ENCODE assay signal across 7 cellular contexts in genomic region chr19:39506944-39507714, GRCh38. TPM values are rescaled to one million over a fixed set of nuclear protein-coding genes. Genes with fewer than 3 reads are reported as not detected.
DNase-seq lines count a peak whose midpoint lies in the region; ATAC-seq and TF ChIP-seq lines count a peak whose summit lies in the region.

No MANE protein-coding gene starts in this region.

- H3K27ac Mint-ChIP-seq in mesothelial cell of epicardium = no peak overlapping the region

- no peak for TF ChIP-seq CTCF in GM13976 (IDR thresholded peaks at IDR 0.05; ENCODE audit: borderline replicate concordance, control extremely low read depth, extremely low read depth, insufficient read depth, missing control alignments)
- TF ChIP-seq CTCF in WI38 (IDR thresholded peaks at IDR 0.05; ENCODE audit: low read depth, low read length) = no peak
- no peak for TF ChIP-seq CTCF in mesothelial cell of epicardium (IDR thresholded peaks at IDR 0.05; ENCODE audit: unreplicated experiment)

- peak; percentile 92 for DNase-seq in GM13976 (ENCODE audit: low spot score)
- DNase-seq in NCI-H1105 treated with DMSO at 0.1 percent for 48 hours (lab: John Stamatoyannopoulos, UW) = peak; percentile 91
- DNase-seq in dermis microvascular lymphatic vessel endothelial cell (ENCODE audit: low read depth in 2 of 2) = peak; percentile 37 to 82
- peak; percentile 39 to 71 for DNase-seq in mesothelial cell of epicardium (ENCODE audit: low spot score in 2 of 2, unreplicated experiment in 2 of 2)
- DNase-seq in stimulated activated naive CD4-positive, alpha-beta T cell treated with Interleukin-2 at 50 U/mL for 16 hours (lab: John Stamatoyannopoulos, UW) = peak; percentile 60

- no peak for ATAC-seq in HG02970 (IDR thresholded peaks at IDR 0.05; ENCODE audit: low FRiP score, unreplicated experiment)

- peak overlapping the region; percentile 65 for H3K4me3 Mint-ChIP-seq in mesothelial cell of epicardium

- peak overlapping the region; percentile 33 for H3K4me3 ChIP-seq in WI38 (ENCODE audit: low read depth, low read length)

- H3K36me3 Mint-ChIP-seq in mesothelial cell of epicardium = no peaks in the 10 kb centered on the region

- in situ Hi-C loops in GM13976 (cut with MboI; ENCODE audit: low sequenced_read_pairs, unreplicated experiment) = no loop called here

- peaks cover 81% of the 10 kb centered on the region for H3K27me3 Mint-ChIP-seq in mesothelial cell of epicardium (ENCODE audit: low read depth)

- no peaks in the 10 kb centered on the region for H3K9me3 Mint-ChIP-seq in mesothelial cell of epicardium

- peaks cover 6% of the 10 kb centered on the region for H3K4me1 Mint-ChIP-seq in mesothelial cell of epicardium

RNA-seq across cellular contexts. Expression of gene SELENOV, which starts 7.8 kb away (rescaled TPM):
- not detected in 2 replicates for total RNA-seq in dermis microvascular lymphatic vessel endothelial cell
- total RNA-seq in mesothelial cell of epicardium = 0.60 to 0.81 TPM (median 0.78 TPM) in 3 replicates

RNA-seq across cellular contexts. Expression of gene DLL3, which starts 8.4 kb away (rescaled TPM):
- total RNA-seq in dermis microvascular lymphatic vessel endothelial cell (0.25 and 0.39 TPM in 2 replicates), mesothelial cell of epicardium (0.40 to 0.53 TPM (median 0.50 TPM) in 3 replicates)

RNA-seq across cellular contexts. Expression of gene EID2B, which starts 25.5 kb away (rescaled TPM):
- total RNA-seq in dermis microvascular lymphatic vessel endothelial cell = 1.8 and 3.1 TPM in 2 replicates
- 2.6 to 4.0 TPM (median 2.8 TPM) in 3 replicates for total RNA-seq in mesothelial cell of epicardium

RNA-seq across cellular contexts. Expression of gene TIMM50, which starts 26.5 kb away (rescaled TPM):
- total RNA-seq in dermis microvascular lymphatic vessel endothelial cell = 48.3 and 50.3 TPM in 2 replicates
- total RNA-seq in mesothelial cell of epicardium = 69.3 to 78.9 TPM (median 70.7 TPM) in 3 replicates

RNA-seq across cellular contexts. Expression of gene EID2, which starts 32.8 kb away (rescaled TPM):
- total RNA-seq in dermis microvascular lymphatic vessel endothelial cell (13.2 and 17.4 TPM in 2 replicates), mesothelial cell of epicardium (18.8 to 22.6 TPM (median 19.7 TPM) in 3 replicates)
